ENCODE assay signal across 16 cellular contexts in the genomic region with DNA sequence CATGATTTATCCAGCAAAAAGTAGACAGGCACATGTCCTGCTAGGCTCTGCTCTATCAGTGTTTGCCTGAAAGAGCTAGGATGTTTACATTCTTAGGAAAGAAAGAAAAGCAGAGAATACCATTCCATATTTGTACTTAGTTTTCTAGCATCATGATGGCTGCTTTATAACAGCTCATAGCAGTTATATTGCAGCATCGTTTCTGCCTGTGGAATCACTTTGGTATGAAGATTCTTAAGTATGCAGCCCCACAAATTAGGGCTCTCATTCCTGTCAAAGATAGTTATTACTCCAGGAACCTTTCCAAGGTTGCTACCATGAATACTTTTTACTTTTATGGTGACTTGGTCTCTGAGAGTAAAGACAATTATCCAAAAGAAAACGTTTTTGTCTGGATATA.
A peak's percentile ranks its signal among the peaks of the same experiment; 100 is the strongest.
DNase-seq lines count a peak whose midpoint lies in the region; ATAC-seq, FAIRE-seq and TF ChIP-seq lines count a peak whose summit lies in the region.
"Had no signal": no experiment of that assay in that cellular context is flagged by ENCODE, and none has a peak within 500 bp of the region (broad histone marks: within the 10 kb centered on the region; RNA-seq: fewer than 3 reads in every experiment).

No MANE protein-coding gene starts in this region.

- DNase-seq in NCI-H226 (peak; percentile 3), fibroblast of lung (ENCODE audit: low read depth in 2 of 2) (peak; percentile 85 to 88), pancreas (no peak), spleen (no peak)
- no peak for DNase-seq in activated naive CD4-positive, alpha-beta T cell treated with anti-CD3 and anti-CD28 coated beads for 36 hours
- DNase-seq: DMS79, NCI-H2171 treated with DMSO at 0.1 percent for 48 hours had no signal

- no peaks in the 10 kb centered on the region for H4K20me1 ChIP-seq in fibroblast of lung (ENCODE audit: control insufficient read depth, extremely low read depth, insufficient read depth, low read length)

- H3K4me2 ChIP-seq in fibroblast of lung (ENCODE audit: extremely low read depth, insufficient read depth, low read length) = peak overlapping the region; percentile 48
- H3K4me2 ChIP-seq: A549 had no signal

- H3K27me3 Mint-ChIP-seq in activated naive CD4-positive, alpha-beta T cell treated with anti-CD3 and anti-CD28 coated beads for 36 hours (ENCODE audit: low read depth) = peaks cover 13% of the 10 kb centered on the region

- no peaks in the 10 kb centered on the region for H3K27me3 ChIP-seq in ACC112 (ENCODE audit: insufficient read depth, low read length)
- no peaks in the 10 kb centered on the region for H3K27me3 ChIP-seq in fibroblast of lung (ENCODE audit: control insufficient read depth, insufficient read depth, low read length)
- H3K27me3 ChIP-seq in pancreas = peaks cover 0 to 4% (median 0%) of the 10 kb centered on the region in 4 donors
- no peaks in the 10 kb centered on the region for H3K27me3 ChIP-seq in spleen (replicated peaks in 1 of 7)

- H3K9ac ChIP-seq in fibroblast of lung (ENCODE audit: insufficient read depth, low read length) = no peak overlapping the region

- H3K27ac ChIP-seq in ACC112 (ENCODE audit: low read depth, low read length) = no peak overlapping the region
- H3K27ac ChIP-seq in fibroblast of lung (ENCODE audit: insufficient read depth, low read length) = peak overlapping the region; percentile 45
- H3K27ac ChIP-seq in pancreas = no peak overlapping the region
- H3K27ac ChIP-seq in spleen = no peak overlapping the region
- H3K27ac ChIP-seq: A549, SK-N-MC had no signal

- WGBS in pancreas, 2 donors = 16 to 36% methylated on average over 2 of the region's 2 CpGs
- 43 to 69% (median 59%) methylated on average over 2 of the region's 2 CpGs for WGBS in spleen, 5 donors

- H3K4me3 ChIP-seq in ACC112 (ENCODE audit: low read depth, low read length) (no peak overlapping the region), fibroblast of lung (replicated peaks in 1 of 4; ENCODE audit: control extremely low read depth in 1 of 4, insufficient read depth in 1 of 4, low read depth in 3 of 4, low read length in 4 of 4) (no peak overlapping the region), pancreas (no peak overlapping the region), spleen (no peak overlapping the region)
- H3K4me3 ChIP-seq: A549, GM12878, SK-N-MC had no signal

- CTCF ChIA-PET in activated naive CD4-positive, alpha-beta T cell treated with anti-CD3 and anti-CD28 coated beads for 36 hours (lab: Charles Lee) = interaction anchor here (1.3 kb wide), 1 partner anchor 35 kb away, joined by 4 read pairs; no protein-coding TSS in a partner anchor

- no peaks in the 10 kb centered on the region for H3K9me3 ChIP-seq in fibroblast of lung (ENCODE audit: control insufficient read depth, insufficient read depth, low read depth, low read length)
- H3K9me3 ChIP-seq in pancreas = no peaks in the 10 kb centered on the region
- no peaks in the 10 kb centered on the region for H3K9me3 ChIP-seq in spleen
- H3K9me3 ChIP-seq: A549 had no signal

- peak; percentile 93 for FAIRE-seq in pancreas (lab: Jason Lieb, UNC)
- FAIRE-seq: A549, colon, GM12878 had no signal

- no peak overlapping the region for H3K27ac Mint-ChIP-seq in activated naive CD4-positive, alpha-beta T cell treated with anti-CD3 and anti-CD28 coated beads for 36 hours
- H3K27ac Mint-ChIP-seq: activated naive CD8-positive, alpha-beta T cell had no signal

- no peaks in the 10 kb centered on the region for H3K4me1 Mint-ChIP-seq in activated naive CD4-positive, alpha-beta T cell treated with anti-CD3 and anti-CD28 coated beads for 36 hours (ENCODE audit: low read depth)

- H3K4me1 ChIP-seq in ACC112 (ENCODE audit: control insufficient read depth, insufficient read depth, low read length, unreplicated experiment) (no peaks in the 10 kb centered on the region), fibroblast of lung (ENCODE audit: control insufficient read depth, extremely low read depth, insufficient read depth, low read length) (peaks cover 9% of the 10 kb centered on the region), pancreas (no peaks in the 10 kb centered on the region), spleen (no peaks in the 10 kb centered on the region)
- H3K4me1 ChIP-seq: A549 had no signal

- H3K36me3 Mint-ChIP-seq in activated naive CD4-positive, alpha-beta T cell treated with anti-CD3 and anti-CD28 coated beads for 36 hours (ENCODE audit: low read depth) = no peaks in the 10 kb centered on the region
- H3K36me3 Mint-ChIP-seq: activated naive CD8-positive, alpha-beta T cell had no signal

- TF ChIP-seq CTCF in fibroblast of lung (conservative IDR thresholded peaks at IDR 0.05 in 1 of 2, IDR thresholded peaks at IDR 0.05 in 1 of 2; ENCODE audit: low read depth in 1 of 2, low read length in 2 of 2) (no peak), pancreas (IDR thresholded peaks at IDR 0.05) (no peak), spleen (IDR thresholded peaks at IDR 0.05 in 8 of 11, conservative IDR thresholded peaks at IDR 0.05 in 3 of 11) (no peak)

- peak overlapping the region; percentile 22 for H2AFZ ChIP-seq in ACC112 (ENCODE audit: low read length, unreplicated experiment)
- H2AFZ ChIP-seq in fibroblast of lung (ENCODE audit: low read length) = no peak overlapping the region

- H3K4me3 Mint-ChIP-seq in activated naive CD4-positive, alpha-beta T cell treated with anti-CD3 and anti-CD28 coated beads for 36 hours = no peak overlapping the region
- H3K4me3 Mint-ChIP-seq: activated naive CD8-positive, alpha-beta T cell had no signal

- no peaks in the 10 kb centered on the region for H3K79me2 ChIP-seq in ACC112 (ENCODE audit: control insufficient read depth, insufficient read depth, low read length, unreplicated experiment)
- no peaks in the 10 kb centered on the region for H3K79me2 ChIP-seq in fibroblast of lung (ENCODE audit: control insufficient read depth, insufficient read depth, low read length)

- intact Hi-C loops in pancreas (cut with DNase I) (no loop called here), spleen (cut with DNase I; ENCODE audit: low total_unique reads) (no loop called here)
- intact Hi-C loops in activated naive CD4-positive, alpha-beta T cell treated with anti-CD3 and anti-CD28 coated beads for 36 hours (cut with micrococcal nuclease) = no loop called here

- H3K36me3 ChIP-seq in ACC112 (ENCODE audit: insufficient read depth, low read length) (no peaks in the 10 kb centered on the region), fibroblast of lung (ENCODE audit: control insufficient read depth, insufficient read depth, low read length) (no peaks in the 10 kb centered on the region), pancreas (no peaks in the 10 kb centered on the region), spleen (no peaks in the 10 kb centered on the region)

- no peak for TF ChIP-seq POLR2A in spleen (IDR thresholded peaks at IDR 0.05)

- no peak for ATAC-seq in pancreas
- ATAC-seq in GM21786 (IDR thresholded peaks at IDR 0.05; ENCODE audit: unreplicated experiment) = no peak
- ATAC-seq in GM18517 (IDR thresholded peaks at IDR 0.05; ENCODE audit: unreplicated experiment) = no peak
- ATAC-seq: A549, esophagus mucosa, GM12878 had no signal

- no peaks in the 10 kb centered on the region for H3K9me3 Mint-ChIP-seq in activated naive CD4-positive, alpha-beta T cell treated with anti-CD3 and anti-CD28 coated beads for 36 hours

Comparison
In these comparisons a context has a peak if more than half of its experiments do, and no peak if none do; other contexts are left out.
1. DNase-seq: peak in NCI-H226 (single experiment) and fibroblast of lung (2 of 2); none in pancreas (0 of 6), spleen (single experiment) and activated naive CD4-positive, alpha-beta T cell treated with anti-CD3 and anti-CD28 coated beads for 36 hours (single experiment).